Comparison of ENCODE assay signal across 1 cellular context in the genomic region with DNA sequence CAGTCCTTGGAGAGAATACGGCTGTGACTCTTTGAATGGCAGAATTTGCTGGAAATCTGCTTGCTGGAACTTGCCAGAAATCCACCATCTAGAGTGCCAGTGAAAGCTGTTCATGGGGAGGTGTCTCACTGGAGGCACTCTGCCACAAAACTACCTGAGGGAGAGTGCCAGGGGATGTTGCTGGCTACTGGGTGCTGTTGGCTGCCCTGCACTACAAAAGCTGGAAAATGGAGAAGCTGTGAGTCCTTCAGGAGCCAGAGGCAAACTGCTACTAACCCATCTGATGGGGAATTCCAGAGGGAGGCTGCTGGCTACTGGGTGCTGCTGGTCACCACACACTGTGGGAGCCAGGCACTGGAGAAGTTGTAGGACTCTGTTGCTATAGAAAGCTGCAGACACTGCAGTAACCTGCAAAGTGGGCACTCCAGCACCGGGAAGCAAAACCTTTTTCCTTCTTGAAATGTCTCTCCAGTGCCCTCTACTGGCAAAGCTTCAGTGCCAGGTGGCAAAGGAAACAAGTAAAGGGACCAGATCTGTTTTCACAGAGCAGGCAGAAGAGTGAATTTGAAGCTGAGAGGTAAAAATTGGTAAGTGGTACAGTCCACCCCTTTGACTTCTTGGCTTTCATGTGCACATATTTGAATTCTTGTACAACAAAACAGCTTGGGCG.
A peak's percentile ranks its signal among the peaks of the same experiment; 100 is the strongest.
TF ChIP-seq lines count a peak whose summit lies in the region.

No MANE protein-coding gene starts in this region.

TF ChIP-seq in HEK293, 187 proteins besides CTCF, POLR2A, EP300 and RAD21 (continued from another document):
- TF ChIP-seq, protein P1, sequence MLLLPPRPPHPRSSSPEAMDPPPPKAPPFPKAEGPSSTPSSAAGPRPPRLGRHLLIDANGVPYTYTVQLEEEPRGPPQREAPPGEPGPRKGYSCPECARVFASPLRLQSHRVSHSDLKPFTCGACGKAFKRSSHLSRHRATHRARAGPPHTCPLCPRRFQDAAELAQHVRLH (tag by site-specific recombination; IDR thresholded peaks at IDR 0.05): no peak
- TF ChIP-seq ZNF302 (tag by site-specific recombination; IDR thresholded peaks at IDR 0.05; ENCODE audit: low read depth) (no peak), TRIM28 (IDR thresholded peaks at IDR 0.05; ENCODE audit: borderline replicate concordance, low read length) (no peak; the same call in 1 of the 2 replicates), IKZF3 (tag by site-specific recombination; IDR thresholded peaks at IDR 0.05) (0 out of 2 replicates have a peak, but pooled peaks have one; percentile 9), ZFP3 (tag by site-specific recombination; IDR thresholded peaks at IDR 0.05; ENCODE audit: low read depth) (no peak), ZNF707 (tag by site-specific recombination; IDR thresholded peaks at IDR 0.05) (no peak)
